In the genomic region with DNA sequence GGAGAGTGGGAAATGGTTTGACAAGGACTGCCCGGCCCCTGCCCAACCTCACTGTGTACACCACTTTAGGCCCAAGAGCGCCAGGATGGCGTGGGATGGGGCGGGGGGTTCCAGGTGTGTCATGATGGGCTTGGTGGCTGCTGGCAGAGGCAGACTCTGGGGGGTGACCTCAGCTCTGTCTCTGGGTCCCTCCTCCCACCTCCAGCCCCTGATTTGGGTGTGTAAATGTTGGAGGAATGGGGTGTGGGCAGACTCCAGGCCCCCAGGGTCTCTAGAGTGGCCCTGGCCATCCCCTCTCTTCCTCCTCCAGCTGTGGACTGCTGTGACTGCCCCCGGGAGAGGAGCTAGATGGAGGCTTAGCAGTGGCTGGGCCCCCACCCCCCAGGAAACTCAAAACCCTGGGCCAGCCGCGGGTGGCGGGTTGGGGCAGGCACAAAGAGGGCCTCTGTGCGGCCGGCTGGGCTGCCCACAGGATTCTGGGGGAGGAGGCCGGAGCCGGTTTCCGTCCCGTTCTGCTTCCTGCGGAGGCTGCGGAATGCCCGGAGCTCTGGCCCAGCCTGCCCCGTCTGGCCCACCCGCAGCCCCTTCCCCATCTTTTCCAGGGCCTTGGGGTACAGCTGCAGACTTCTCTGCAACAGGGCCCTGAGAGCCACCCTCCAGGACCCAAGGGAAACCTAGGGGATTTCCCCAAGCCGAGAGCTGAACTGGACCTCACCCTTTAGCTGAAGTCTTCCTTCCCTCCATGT, we compare ENCODE assay signal across 8 cellular contexts. TPM values are rescaled to one million over a fixed set of nuclear protein-coding genes. Genes with fewer than 3 reads are reported as not detected.
DNase-seq lines count a peak whose midpoint lies in the region; ATAC-seq and FAIRE-seq lines count a peak whose summit lies in the region.

No MANE protein-coding gene starts in this region.

- FAIRE-seq in GM19239 (lab: Jason Lieb, UNC), result peak; percentile 89

- H3K4me3 Mint-ChIP-seq in immature natural killer cell, result peak overlapping the region; percentile 95 to 100 (median 98)
- H3K4me3 Mint-ChIP-seq in stimulated activated memory B cell treated with anti-CD40 and anti-IgM and Interleukin-4, amounts not matched to agents 10 μg/mL and 1 μg/mL and 100 μg/mL, for 72 hours, result peak overlapping the region; percentile 83

- peak; percentile 65 for DNase-seq in GM19239 (ENCODE audit: insufficient read length, low spot score)
- DNase-seq in UCSD-AML1 (lab: John Stamatoyannopoulos, UW; ENCODE audit: unreplicated experiment), result peak; percentile 86
- DNase-seq in immature natural killer cell, result peak; percentile 53 to 60 (median 60)
- DNase-seq in stimulated activated CD4-positive, alpha-beta T cell treated with anti-CD3 and anti-CD28 coated beads, Interleukin-1b, Interleukin-23, amount 100 ng/mL, for 48 hours, result no peak
- no peak for DNase-seq in stimulated activated CD4-positive, alpha-beta T cell treated with anti-CD3 and anti-CD28 coated beads, Interleukin-4, amount 100 ng/mL, for 24 hours

- H3K27me3 Mint-ChIP-seq in immature natural killer cell (ENCODE audit: low read depth in 3 of 3), result peaks cover 3 to 22% (median 17%) of the 10 kb centered on the region in 3 donors
- no peaks in the 10 kb centered on the region for H3K27me3 Mint-ChIP-seq in stimulated activated memory B cell treated with anti-CD40 and anti-IgM and Interleukin-4, amounts not matched to agents 10 μg/mL and 1 μg/mL and 100 μg/mL, for 72 hours

- peaks cover 0 to 4% (median 3%) of the 10 kb centered on the region in 3 donors for H3K36me3 Mint-ChIP-seq in immature natural killer cell
- H3K36me3 Mint-ChIP-seq in stimulated activated memory B cell treated with anti-CD40 and anti-IgM and Interleukin-4, amounts not matched to agents 10 μg/mL and 1 μg/mL and 100 μg/mL, for 72 hours, result peaks cover 19% of the 10 kb centered on the region

- peaks cover 83 to 88% of the 10 kb centered on the region in 2 donors for H3K4me1 Mint-ChIP-seq in immature natural killer cell
- peaks cover 90% of the 10 kb centered on the region for H3K4me1 Mint-ChIP-seq in stimulated activated memory B cell treated with anti-CD40 and anti-IgM and Interleukin-4, amounts not matched to agents 10 μg/mL and 1 μg/mL and 100 μg/mL, for 72 hours

- ATAC-seq in stimulated activated memory B cell treated with anti-CD40 and anti-IgM and Interleukin-4, amounts not matched to agents 10 μg/mL and 1 μg/mL and 100 μg/mL, for 72 hours, result peak; percentile 13
- ATAC-seq in GM18498 (IDR thresholded peaks at IDR 0.05; ENCODE audit: unreplicated experiment), result no peak
- no peak for ATAC-seq in HG02610 (IDR thresholded peaks at IDR 0.05; ENCODE audit: unreplicated experiment)

- peak overlapping the region; percentile 92 to 99 (median 96) for H3K27ac Mint-ChIP-seq in immature natural killer cell
- H3K27ac Mint-ChIP-seq in stimulated activated memory B cell treated with anti-CD40 and anti-IgM and Interleukin-4, amounts not matched to agents 10 μg/mL and 1 μg/mL and 100 μg/mL, for 72 hours, result peak overlapping the region; percentile 88

- no peaks in the 10 kb centered on the region for H3K9me3 Mint-ChIP-seq in immature natural killer cell
- H3K9me3 Mint-ChIP-seq in stimulated activated memory B cell treated with anti-CD40 and anti-IgM and Interleukin-4, amounts not matched to agents 10 μg/mL and 1 μg/mL and 100 μg/mL, for 72 hours, result no peaks in the 10 kb centered on the region

RNA-seq across cellular contexts. Expression of a gene that starts 23.1 kb away (rescaled TPM):
- 100 to 1,000 TPM; 339 to 410 (median 385) TPM for polyA plus RNA-seq in immature natural killer cell

Comparison
In these comparisons a context has a peak if more than half of its experiments do, and no peak if none do; other contexts are left out.
1. DNase-seq: peak in GM19239 (single experiment), UCSD-AML1 (single experiment) and immature natural killer cell (3 of 3); none in stimulated activated CD4-positive, alpha-beta T cell treated with anti-CD3 and anti-CD28 coated beads, Interleukin-1b, Interleukin-23, amount 100 ng/mL, for 48 hours (single experiment) and stimulated activated CD4-positive, alpha-beta T cell treated with anti-CD3 and anti-CD28 coated beads, Interleukin-4, amount 100 ng/mL, for 24 hours (single experiment).